Comparison of ENCODE assay signal across 8 cellular contexts in genomic region chr3:187986514-187986934, GRCh38.
DNase-seq lines count a peak whose midpoint lies in the region; ATAC-seq and FAIRE-seq lines count a peak whose summit lies in the region.

No MANE protein-coding gene starts in this region.

- no peaks in the 10 kb centered on the region for H3K27me3 Mint-ChIP-seq in central memory CD8-positive, alpha-beta T cell

- ATAC-seq in central memory CD8-positive, alpha-beta T cell (replicated peaks; ENCODE audit: extremely low read depth, poor library complexity, severe bottlenecking): no peak
- no peak for ATAC-seq in HG02759 (IDR thresholded peaks at IDR 0.05; ENCODE audit: unreplicated experiment)
- ATAC-seq in HG03442 (IDR thresholded peaks at IDR 0.05; ENCODE audit: unreplicated experiment): no peak

- no peaks in the 10 kb centered on the region for H3K9me3 Mint-ChIP-seq in central memory CD8-positive, alpha-beta T cell

- H3K36me3 Mint-ChIP-seq in central memory CD8-positive, alpha-beta T cell (ENCODE audit: insufficient read depth): peaks cover 1% of the 10 kb centered on the region

- no peak overlapping the region for H3K27ac Mint-ChIP-seq in central memory CD8-positive, alpha-beta T cell (ENCODE audit: low read depth)

- peak; percentile 78 for DNase-seq in GM04504 (ENCODE audit: low read depth)
- peak; percentile 50 for DNase-seq in SIG-M5 (lab: John Stamatoyannopoulos, UW)
- no peak for DNase-seq in central memory CD8-positive, alpha-beta T cell (ENCODE audit: low spot score in 2 of 2)
- peak; percentile 68 for DNase-seq in stimulated activated CD4-positive, alpha-beta T cell treated with anti-CD3 and anti-CD28 coated beads, Interleukin-15, amount 100 ng/mL, for 24 hours
- no peak for DNase-seq in frontal cortex (ENCODE audit: low spot score in 2 of 2)
- DNase-seq in T-helper 9 cell: no peak

- H3K4me1 Mint-ChIP-seq in central memory CD8-positive, alpha-beta T cell: peaks cover 35% of the 10 kb centered on the region

- H3K4me3 Mint-ChIP-seq in central memory CD8-positive, alpha-beta T cell: peak overlapping the region; percentile 14

- no peak for FAIRE-seq in frontal cortex (lab: Jason Lieb, UNC)

Comparison
In these comparisons a context has a peak if more than half of its experiments do, and no peak if none do; other contexts are left out.
1. DNase-seq: peak in GM04504 (single experiment), SIG-M5 (single experiment) and stimulated activated CD4-positive, alpha-beta T cell treated with anti-CD3 and anti-CD28 coated beads, Interleukin-15, amount 100 ng/mL, for 24 hours (single experiment); none in central memory CD8-positive, alpha-beta T cell (0 of 2), frontal cortex (0 of 2) and T-helper 9 cell (single experiment).